Comparison of ENCODE assay signal across 17 cellular contexts in the genomic region with DNA sequence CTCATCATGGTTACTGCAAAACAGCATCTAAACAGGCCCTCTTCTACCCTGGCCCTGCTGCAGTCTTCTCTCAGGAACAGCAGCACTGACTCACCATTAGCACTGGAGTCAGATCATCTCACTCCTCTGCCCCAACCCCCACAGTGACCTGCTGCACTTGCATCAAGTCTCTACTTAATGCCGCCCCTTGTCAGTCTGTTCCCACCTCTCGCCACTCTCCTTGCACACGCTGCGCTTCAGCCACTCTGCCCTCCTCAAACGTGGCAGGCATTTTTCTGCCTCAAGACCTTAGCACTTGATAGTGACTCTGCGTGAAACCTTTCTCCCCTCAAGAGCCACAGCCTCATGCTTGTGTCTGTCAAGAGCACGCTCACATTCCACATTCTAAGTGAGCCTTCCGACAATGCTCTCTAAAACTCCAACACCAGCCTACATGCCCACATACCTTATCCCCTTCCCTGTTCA. TPM values are rescaled to one million over a fixed set of nuclear protein-coding genes. Genes with fewer than 3 reads are reported as not detected.
DNase-seq lines count a peak whose midpoint lies in the region; ATAC-seq, FAIRE-seq and TF ChIP-seq lines count a peak whose summit lies in the region.
"Had no signal": no experiment of that assay in that cellular context is flagged by ENCODE, and none has a peak within 500 bp of the region (broad histone marks: within the 10 kb centered on the region; RNA-seq: fewer than 3 reads in every experiment).

No MANE protein-coding gene starts in this region.

- peaks cover 23% of the 10 kb centered on the region for H3K4me1 ChIP-seq in foreskin keratinocyte
- H3K4me1 ChIP-seq: colonic mucosa had no signal

- FAIRE-seq in H54 (lab: Jason Lieb, UNC): peak; percentile 30

- peak; percentile 7 for DNase-seq in H54 (ENCODE audit: insufficient read length, low spot score)
- DNase-seq in WERI-Rb-1: peak; percentile 75
- no peak for DNase-seq in foreskin keratinocyte
- peak; percentile 46 for DNase-seq in retinal pigment epithelial cell (ENCODE audit: low read depth)
- DNase-seq in SW480 (ENCODE audit: low spot score): no peak
- DNase-seq in activated naive CD4-positive, alpha-beta T cell (lab: John Stamatoyannopoulos, UW): no peak
- DNase-seq: activated CD8-positive, alpha-beta memory T cell treated with anti-CD3 and anti-CD28 coated beads, Interleukin-2, amount 10 ng/mL, durations not matched to agents 7 days and 5 days; colonic mucosa; gastrocnemius medialis; NCI-H1694 treated with DMSO at 0.1 percent for 48 hours; NCI-H748 treated with DMSO at 0.1 percent for 48 hours; SHP77 had no signal

- H3K27ac ChIP-seq in WERI-Rb-1 (no peak overlapping the region), foreskin keratinocyte (no peak overlapping the region)
- H3K27ac ChIP-seq: colonic mucosa, gastrocnemius medialis, thoracic aorta had no signal

- H3K4me3 ChIP-seq in WERI-Rb-1 (ENCODE audit: low read depth, low read length) (no peak overlapping the region), retinal pigment epithelial cell (ENCODE audit: low read length) (no peak overlapping the region)
- H3K4me3 ChIP-seq: colonic mucosa, gastrocnemius medialis, skin epidermis, thoracic aorta had no signal

- TF ChIP-seq CTCF in WERI-Rb-1 (IDR thresholded peaks at IDR 0.05; ENCODE audit: low read depth, low read length) (no peak), foreskin keratinocyte (conservative IDR thresholded peaks at IDR 0.05) (no peak), retinal pigment epithelial cell (conservative IDR thresholded peaks at IDR 0.05; ENCODE audit: low read depth, low read length) (no peak)

- H3K9me3 ChIP-seq in WERI-Rb-1 (ENCODE audit: severe bottlenecking): no peaks in the 10 kb centered on the region
- H3K9me3 ChIP-seq: colonic mucosa, gastrocnemius medialis, thoracic aorta had no signal

- TF ChIP-seq POLR2A in H54 (IDR thresholded peaks at IDR 0.05; ENCODE audit: low read depth, low read length): no peak

- H3K27me3 ChIP-seq in WERI-Rb-1 (ENCODE audit: insufficient read depth, low read depth, severe bottlenecking): no peaks in the 10 kb centered on the region
- H3K27me3 ChIP-seq in foreskin keratinocyte: no peaks in the 10 kb centered on the region
- H3K27me3 ChIP-seq: colonic mucosa, gastrocnemius medialis had no signal

- H3K36me3 ChIP-seq in WERI-Rb-1: no peaks in the 10 kb centered on the region
- H3K36me3 ChIP-seq: colonic mucosa, gastrocnemius medialis, thoracic aorta had no signal

- peak; percentile 56 for ATAC-seq in foreskin keratinocyte
- no peak for ATAC-seq in GM21723 (IDR thresholded peaks at IDR 0.05; ENCODE audit: unreplicated experiment)
- ATAC-seq: activated CD8-positive, alpha-beta memory T cell treated with anti-CD3 and anti-CD28 coated beads, Interleukin-2, amount 10 ng/mL, durations not matched to agents 7 days and 5 days; gastrocnemius medialis; left lobe of liver had no signal

RNA-seq across cellular contexts. Expression of a gene that starts 22.1 kb away (rescaled TPM):
- total RNA-seq in foreskin keratinocyte: 23.7 and 29.2 TPM in 2 replicates
- polyA plus RNA-seq in foreskin keratinocyte: 24.1 and 27.2 TPM in 2 replicates

RNA-seq across cellular contexts. Expression of a gene that starts 30.2 kb away (rescaled TPM):
- total RNA-seq in foreskin keratinocyte: not detected in 2 replicates
- not detected in 2 replicates for polyA plus RNA-seq in foreskin keratinocyte
- total RNA-seq: activated CD8-positive, alpha-beta memory T cell treated with anti-CD3 and anti-CD28 coated beads, Interleukin-2, amount 10 ng/mL, durations not matched to agents 7 days and 5 days; Calu3; left lobe of liver; thoracic aorta had no signal

Comparison
In these comparisons a context has a peak if more than half of its experiments do, and no peak if none do; other contexts are left out.
1. DNase-seq: peak in H54 (single experiment), WERI-Rb-1 (single experiment) and retinal pigment epithelial cell (single experiment); none in foreskin keratinocyte (0 of 2), SW480 (single experiment) and activated naive CD4-positive, alpha-beta T cell (0 of 4).